ENCODE assay signal across 9 cellular contexts in genomic region chr15:68114840-68115239, GRCh38.
DNase-seq lines count a peak whose midpoint lies in the region; ATAC-seq and TF ChIP-seq lines count a peak whose summit lies in the region.
"Had no signal": no experiment of that assay in that cellular context is flagged by ENCODE, and none has a peak within 500 bp of the region (broad histone marks: within the 10 kb centered on the region; RNA-seq: fewer than 3 reads in every experiment).

No MANE protein-coding gene starts in this region.

- peak overlapping the region; percentile 75 for H3K4me2 ChIP-seq in osteoblast (ENCODE audit: insufficient read depth, low read length)

- peaks cover 32% of the 10 kb centered on the region for H3K36me3 Mint-ChIP-seq in CD4-positive, CD25-positive, alpha-beta regulatory T cell
- peaks cover 6% of the 10 kb centered on the region for H3K36me3 Mint-ChIP-seq in central memory CD8-positive, alpha-beta T cell (ENCODE audit: insufficient read depth)

- no peaks in the 10 kb centered on the region for H3K27me3 ChIP-seq in CD4-positive, CD25-positive, alpha-beta regulatory T cell (ENCODE audit: control insufficient read depth, insufficient read depth, low read length)
- H3K27me3 ChIP-seq in osteoblast (ENCODE audit: insufficient read depth, low read length): no peaks in the 10 kb centered on the region

- DNase-seq in CD4-positive, CD25-positive, alpha-beta regulatory T cell: no peak
- DNase-seq in NCI-H524 treated with DMSO at 0.1 percent for 48 hours (lab: John Stamatoyannopoulos, UW): peak; percentile 26
- DNase-seq in central memory CD8-positive, alpha-beta T cell (ENCODE audit: low spot score in 2 of 2): no peak
- DNase-seq in osteoblast (ENCODE audit: insufficient read length, low spot score, missing footprints): no peak
- no peak for DNase-seq in stimulated activated CD4-positive, alpha-beta T cell treated with anti-CD3 and anti-CD28 coated beads, Interleukin-2, amount 100 ng/mL, for 48 hours
- DNase-seq in UCSD-AML1 (lab: John Stamatoyannopoulos, UW; ENCODE audit: unreplicated experiment): no peak
- DNase-seq in SW 1271 (lab: John Stamatoyannopoulos, UW): no peak
- DNase-seq in COLO668 (lab: John Stamatoyannopoulos, UW; ENCODE audit: unreplicated experiment): no peak
- DNase-seq: stimulated activated naive CD4-positive, alpha-beta T cell treated with Interleukin-2 at 50 U/mL for 16 hours had no signal

- no peaks in the 10 kb centered on the region for H3K27me3 Mint-ChIP-seq in CD4-positive, CD25-positive, alpha-beta regulatory T cell
- H3K27me3 Mint-ChIP-seq in central memory CD8-positive, alpha-beta T cell: no peaks in the 10 kb centered on the region

- H3K4me3 Mint-ChIP-seq in CD4-positive, CD25-positive, alpha-beta regulatory T cell: peak overlapping the region; percentile 28 to 91 (median 79)
- peak overlapping the region; percentile 65 for H3K4me3 Mint-ChIP-seq in central memory CD8-positive, alpha-beta T cell

- no peak for ATAC-seq in CD4-positive, CD25-positive, alpha-beta regulatory T cell (ENCODE audit: low read depth in 2 of 2)
- ATAC-seq in central memory CD8-positive, alpha-beta T cell (replicated peaks; ENCODE audit: extremely low read depth, poor library complexity, severe bottlenecking): no peak

- H3K4me1 Mint-ChIP-seq in CD4-positive, CD25-positive, alpha-beta regulatory T cell: peaks cover 53 to 84% (median 72%) of the 10 kb centered on the region in 4 donors
- peaks cover 78% of the 10 kb centered on the region for H3K4me1 Mint-ChIP-seq in central memory CD8-positive, alpha-beta T cell

- H3K79me2 ChIP-seq in osteoblast (ENCODE audit: insufficient read depth, low read length): peaks cover 77% of the 10 kb centered on the region

- peaks cover 20% of the 10 kb centered on the region for H4K20me1 ChIP-seq in osteoblast (ENCODE audit: insufficient read depth, low read length)

- H3K4me3 ChIP-seq in CD4-positive, CD25-positive, alpha-beta regulatory T cell (ENCODE audit: low read depth, low read length): peak overlapping the region; percentile 88
- H3K4me3 ChIP-seq in osteoblast (ENCODE audit: insufficient read depth, low read length): peak overlapping the region; percentile 63

- H3K36me3 ChIP-seq in CD4-positive, CD25-positive, alpha-beta regulatory T cell (ENCODE audit: control insufficient read depth, insufficient read depth, low read length): peaks cover 8% of the 10 kb centered on the region
- no peaks in the 10 kb centered on the region for H3K36me3 ChIP-seq in osteoblast (ENCODE audit: insufficient read depth, low read length)

- TF ChIP-seq CTCF in osteoblast (IDR thresholded peaks at IDR 0.05; ENCODE audit: extremely low read depth, low read depth, low read length): no peak

- H3K27ac Mint-ChIP-seq in CD4-positive, CD25-positive, alpha-beta regulatory T cell: peak overlapping the region in 1 of 3 donors; percentile 78
- H3K27ac Mint-ChIP-seq in central memory CD8-positive, alpha-beta T cell (ENCODE audit: low read depth): peak overlapping the region; percentile 61

- H2AFZ ChIP-seq in osteoblast (ENCODE audit: low read length): no peak overlapping the region

- no peaks in the 10 kb centered on the region for H3K9me3 ChIP-seq in CD4-positive, CD25-positive, alpha-beta regulatory T cell (ENCODE audit: control insufficient read depth in 2 of 2, low read length in 2 of 2)
- no peaks in the 10 kb centered on the region for H3K9me3 ChIP-seq in osteoblast (ENCODE audit: low read depth, low read length)

- H3K27ac ChIP-seq in CD4-positive, CD25-positive, alpha-beta regulatory T cell (ENCODE audit: insufficient read depth, low read length, poor library complexity, severe bottlenecking): peak overlapping the region; percentile 60
- peak overlapping the region; percentile 73 for H3K27ac ChIP-seq in osteoblast (ENCODE audit: low read depth, low read length)

- H3K9me3 Mint-ChIP-seq in CD4-positive, CD25-positive, alpha-beta regulatory T cell: peaks cover 0 to 4% (median 0%) of the 10 kb centered on the region in 7 donors
- H3K9me3 Mint-ChIP-seq in central memory CD8-positive, alpha-beta T cell: no peaks in the 10 kb centered on the region

- H3K4me1 ChIP-seq in CD4-positive, CD25-positive, alpha-beta regulatory T cell (ENCODE audit: control insufficient read depth, insufficient read depth, low read length, poor library complexity, severe bottlenecking): peaks cover 23% of the 10 kb centered on the region
- H3K4me1 ChIP-seq in osteoblast (ENCODE audit: insufficient read depth, low read length): peaks cover 22% of the 10 kb centered on the region
